In the genomic region with DNA sequence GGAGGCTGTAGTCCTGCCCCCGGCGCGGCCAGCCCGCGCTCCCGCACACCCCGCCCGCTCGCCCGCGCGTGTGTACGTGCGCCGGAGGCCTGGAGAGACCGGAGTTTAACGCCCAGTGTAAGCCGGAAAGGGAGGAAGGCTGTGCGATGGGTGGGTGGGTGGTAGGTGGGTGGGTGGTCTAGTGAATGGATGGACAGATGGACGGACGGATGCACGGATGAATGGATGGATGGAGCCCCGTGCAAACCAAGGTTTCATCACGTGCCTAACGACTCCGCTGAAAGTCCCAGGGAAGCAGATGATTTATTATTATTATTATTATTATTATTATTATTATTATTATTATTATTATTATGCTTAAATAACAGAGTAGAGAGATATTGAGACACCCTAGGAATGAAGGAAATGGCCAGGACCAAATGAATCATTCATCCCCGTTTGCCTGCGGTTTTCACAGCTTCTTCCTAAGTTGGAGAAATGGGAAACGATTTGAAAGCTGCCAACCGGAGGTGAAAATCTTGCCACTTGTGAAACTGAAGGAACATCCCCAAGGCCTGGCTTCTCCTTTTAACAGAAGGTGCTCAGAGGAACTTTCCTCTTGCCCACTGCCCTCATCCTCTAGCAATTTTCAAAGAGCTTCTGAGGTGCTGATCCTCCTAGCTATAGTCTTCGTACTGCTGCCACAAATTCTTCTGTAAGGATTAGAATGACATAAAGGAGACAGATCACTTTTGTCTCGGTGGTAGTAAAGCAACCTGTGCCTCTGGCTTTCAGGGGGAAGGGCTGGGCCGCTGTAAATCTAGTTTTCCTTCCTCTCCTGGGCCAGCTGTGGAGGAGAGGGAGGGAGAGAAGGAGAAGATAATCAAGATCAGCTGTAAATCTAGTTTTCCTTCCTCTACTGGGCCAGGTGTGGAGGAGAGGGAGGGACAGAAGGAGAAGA, we compare ENCODE assay signal across 10 cellular contexts. TPM values are rescaled to one million over a fixed set of nuclear protein-coding genes. Genes with fewer than 3 reads are reported as not detected.
DNase-seq lines count a peak whose midpoint lies in the region; ATAC-seq and TF ChIP-seq lines count a peak whose summit lies in the region.
"Had no signal": no experiment of that assay in that cellular context is flagged by ENCODE, and none has a peak within 500 bp of the region (broad histone marks: within the 10 kb centered on the region; RNA-seq: fewer than 3 reads in every experiment).

No MANE protein-coding gene starts in this region.

- peaks cover 26% of the 10 kb centered on the region for H3K27me3 Mint-ChIP-seq in brain
- H3K27me3 Mint-ChIP-seq in memory B cell = peaks cover 12% of the 10 kb centered on the region

- TF ChIP-seq POLR2A in vagina (IDR thresholded peaks at IDR 0.05) = no peak

- H3K36me3 Mint-ChIP-seq in brain (no peaks in the 10 kb centered on the region), memory B cell (no peaks in the 10 kb centered on the region)
- H3K36me3 Mint-ChIP-seq: activated CD4-positive, alpha-beta memory T cell treated with anti-CD3 and anti-CD28 coated beads for 36 hours had no signal

- H3K9me3 ChIP-seq in right atrium auricular region (no peaks in the 10 kb centered on the region), vagina (no peaks in the 10 kb centered on the region)

- intact Hi-C loops in Right ventricle myocardium superior (cut with DNase I) = no loop called here
- intact Hi-C loops in vagina (cut with DNase I) = no loop called here

- H3K27ac ChIP-seq in right atrium auricular region = no peak overlapping the region
- H3K27ac ChIP-seq in vagina = no peak overlapping the region
- H3K27ac ChIP-seq: HL-60 had no signal

- TF ChIP-seq CTCF in right atrium auricular region (IDR thresholded peaks at IDR 0.05) (no peak), brain (conservative IDR thresholded peaks at IDR 0.05) (no peak), vagina (IDR thresholded peaks at IDR 0.05) (no peak)

- H3K4me3 Mint-ChIP-seq in brain = peak overlapping the region; percentile 78 to 85 (median 84)
- peak overlapping the region; percentile 65 for H3K4me3 Mint-ChIP-seq in memory B cell
- H3K4me3 Mint-ChIP-seq: activated CD4-positive, alpha-beta memory T cell treated with anti-CD3 and anti-CD28 coated beads for 36 hours had no signal

- H3K27ac Mint-ChIP-seq in brain = peak overlapping the region in 3 of 5 experiments; percentile 54 to 89 (median 65)
- H3K27ac Mint-ChIP-seq in memory B cell = no peak overlapping the region
- H3K27ac Mint-ChIP-seq: activated CD4-positive, alpha-beta memory T cell treated with anti-CD3 and anti-CD28 coated beads for 36 hours had no signal

- H3K4me1 ChIP-seq in right atrium auricular region (peaks cover 0 to 10% of the 10 kb centered on the region in 2 donors), vagina (no peaks in the 10 kb centered on the region)

- peaks cover 20% of the 10 kb centered on the region for H3K4me1 Mint-ChIP-seq in brain
- H3K4me1 Mint-ChIP-seq in memory B cell = peaks cover 3% of the 10 kb centered on the region

- H3K36me3 ChIP-seq in right atrium auricular region (no peaks in the 10 kb centered on the region), vagina (no peaks in the 10 kb centered on the region)

- ATAC-seq in Right ventricle myocardium superior (ENCODE audit: poor library complexity) (no peak), memory B cell (ENCODE audit: low read depth) (no peak), HG02840 (IDR thresholded peaks at IDR 0.05; ENCODE audit: low FRiP score, unreplicated experiment) (no peak)

- no peaks in the 10 kb centered on the region for H3K9me3 Mint-ChIP-seq in brain
- H3K9me3 Mint-ChIP-seq in memory B cell = no peaks in the 10 kb centered on the region
- H3K9me3 Mint-ChIP-seq: activated CD4-positive, alpha-beta memory T cell treated with anti-CD3 and anti-CD28 coated beads for 36 hours had no signal

- peaks cover 0 to 8% of the 10 kb centered on the region in 2 donors for H3K27me3 ChIP-seq in right atrium auricular region
- H3K27me3 ChIP-seq in vagina = no peaks in the 10 kb centered on the region

- H3K4me3 ChIP-seq in right atrium auricular region = peak overlapping the region; percentile 30 to 53
- peak overlapping the region; percentile 44 to 53 for H3K4me3 ChIP-seq in vagina

- DNase-seq in right atrium auricular region (ENCODE audit: low spot score) (no peak), Right ventricle myocardium superior (no peak), memory B cell (ENCODE audit: low spot score in 2 of 2) (no peak), vagina (ENCODE audit: extremely low spot score in 2 of 2) (no peak), Kasumi-1 (lab: John Stamatoyannopoulos, UW) (no peak), H4 (ENCODE audit: low spot score) (no peak)

RNA-seq across cellular contexts. Expression of a gene that starts 0.6 kb away (rescaled TPM):
- total RNA-seq in right atrium auricular region (not detected), Right ventricle myocardium superior (not detected), vagina (not detected)
- polyA plus RNA-seq in brain (ENCODE audit: insufficient read depth, low read depth, low replicate concordance) = 12.1 TPM
- 0.23 TPM in 1 of 2 replicates, not detected in the other for total RNA-seq in H4 (2014; rRNA removed; shearing (Covaris generic))
- total RNA-seq: activated CD4-positive, alpha-beta memory T cell treated with anti-CD3 and anti-CD28 coated beads for 36 hours had no signal
